ENCODE assay signal across 8 cellular contexts in genomic region chr20:6122111-6122872, GRCh38. TPM values are rescaled to one million over a fixed set of nuclear protein-coding genes. Genes with fewer than 3 reads are reported as not detected.
DNase-seq lines count a peak whose midpoint lies in the region; ATAC-seq and TF ChIP-seq lines count a peak whose summit lies in the region.

No MANE protein-coding gene starts in this region.

- H3K4me3 ChIP-seq in BLaER1 (peak overlapping the region; percentile 75), HCT116 (replicated peaks in 1 of 2; ENCODE audit: low read depth in 1 of 2, low read length in 2 of 2) (peak overlapping the region; percentile 81 to 82), RWPE2 (ENCODE audit: severe bottlenecking) (peak overlapping the region; percentile 53), fibroblast of pulmonary artery (replicated peaks; ENCODE audit: low read depth, low read length) (peak overlapping the region; percentile 60)

- CTCF ChIA-PET in HCT116 (lab: Charles Lee): no interaction called here

- no peak for TF ChIP-seq POLR2A in HCT116 (IDR thresholded peaks at IDR 0.05; ENCODE audit: borderline replicate concordance, extremely low read depth, insufficient read depth, insufficient read length)

- no peak for DNase-seq in HCT116 (ENCODE audit: low read depth, low spot score)
- DNase-seq in RWPE2 (ENCODE audit: low spot score): peak; percentile 72
- peak; percentile 69 for DNase-seq in fibroblast of pulmonary artery (ENCODE audit: low read depth)
- DNase-seq in omental fat pad (ENCODE audit: low spot score): no peak
- no peak for DNase-seq in NCI-H2196 treated with DMSO at 0.1 percent for 48 hours (lab: John Stamatoyannopoulos, UW; ENCODE audit: unreplicated experiment)
- DNase-seq in NCI-H187 (lab: John Stamatoyannopoulos, UW): no peak

- POLR2A ChIA-PET in HCT116 (lab: Charles Lee): interaction anchor here (0.6 to 1.4 kb wide), 4 partner anchors 11 to 593 kb away, joined by 3 to 4 read pairs (median 4); no protein-coding TSS in a partner anchor

- ATAC-seq in HCT116 (peak; percentile 49), RWPE2 (ENCODE audit: low read depth) (peak; percentile 32), omental fat pad (ENCODE audit: low FRiP score) (peak; percentile 68), GM18909 (IDR thresholded peaks at IDR 0.05; ENCODE audit: poor library complexity, unreplicated experiment) (no peak)

- peaks cover 29% of the 10 kb centered on the region for H3K4me1 ChIP-seq in BLaER1
- H3K4me1 ChIP-seq in HCT116 (ENCODE audit: control insufficient read depth in 1 of 2, insufficient read depth in 2 of 2, low read length in 2 of 2): peaks cover 19 to 34% of the 10 kb centered on the region in 2 experiments
- H3K4me1 ChIP-seq in RWPE2 (ENCODE audit: insufficient read depth, poor library complexity, severe bottlenecking): peaks cover 22% of the 10 kb centered on the region

- no peak overlapping the region for H2AFZ ChIP-seq in HCT116 (ENCODE audit: low read depth, low read length, poor library complexity, severe bottlenecking)

- H3K4me2 ChIP-seq in BLaER1: peak overlapping the region; percentile 88
- peak overlapping the region; percentile 90 for H3K4me2 ChIP-seq in HCT116 (ENCODE audit: low read length)

- H3K27ac ChIP-seq in BLaER1 (peak overlapping the region; percentile 84), HCT116 (ENCODE audit: low read depth, low read length) (peak overlapping the region; percentile 92), RWPE2 (ENCODE audit: poor library complexity, severe bottlenecking) (peak overlapping the region; percentile 95)

- H3K9me3 ChIP-seq in BLaER1 (no peaks in the 10 kb centered on the region), HCT116 (ENCODE audit: control insufficient read depth in 1 of 2, insufficient read depth in 1 of 2, low read depth in 1 of 2, low read length in 2 of 2) (no peaks in the 10 kb centered on the region), RWPE2 (ENCODE audit: severe bottlenecking) (no peaks in the 10 kb centered on the region)

- no peak for TF ChIP-seq RAD21 in HCT116 (IDR thresholded peaks at IDR 0.05; ENCODE audit: low read depth)

- no peaks in the 10 kb centered on the region for H4K20me1 ChIP-seq in BLaER1
- no peaks in the 10 kb centered on the region for H4K20me1 ChIP-seq in HCT116 (ENCODE audit: insufficient read depth)

- RAD21 ChIA-PET in HCT116 (lab: Charles Lee; ENCODE audit: low non-redundant PET in 1 of 2, low total read pairs in 2 of 2, uncharacterized antibody in 2 of 2, unreplicated experiment in 2 of 2): interaction anchor here in 1 of 2 experiments (0.6 kb wide), 1 partner anchor 552 kb away, joined by 3 read pairs; no protein-coding TSS in a partner anchor

- peaks cover 24% of the 10 kb centered on the region for H3K79me2 ChIP-seq in HCT116 (ENCODE audit: insufficient read depth, low read length)

- intact Hi-C loops in HCT116 (cut with micrococcal nuclease): no loop called here

- no TSS peak for BruUV-seq in HCT116 (replicated peaks; lab: Mats Ljungman, UMichigan)

- H3K27me3 ChIP-seq in BLaER1 (0 out of 2 replicates have a peak, but pooled peaks cover 4% of the 10 kb centered on the region), HCT116 (ENCODE audit: insufficient read depth, low read length) (no peaks in the 10 kb centered on the region), RWPE2 (ENCODE audit: insufficient read depth, poor library complexity, severe bottlenecking) (no peaks in the 10 kb centered on the region)

- no peaks in the 10 kb centered on the region for H3K9me2 ChIP-seq in HCT116 (ENCODE audit: insufficient read depth)

- H3K9ac ChIP-seq in BLaER1 (peak overlapping the region; percentile 80), HCT116 (ENCODE audit: low read length) (peak overlapping the region; percentile 82)

- H3K36me3 ChIP-seq in BLaER1 (peaks cover 11% of the 10 kb centered on the region), HCT116 (ENCODE audit: control insufficient read depth in 1 of 2, insufficient read depth in 2 of 2, low read length in 2 of 2) (peaks cover 6 to 16% of the 10 kb centered on the region in 2 experiments; a peak in 3 of 4 replicates), RWPE2 (ENCODE audit: low read depth) (peaks cover 36% of the 10 kb centered on the region)

- TF ChIP-seq CTCF in HCT116 (IDR thresholded peaks at IDR 0.05 in 2 of 3, conservative IDR thresholded peaks at IDR 0.05 in 1 of 3; ENCODE audit: borderline replicate concordance in 1 of 3, insufficient read depth in 1 of 3, low read depth in 2 of 3, low read length in 2 of 3) (no peak), RWPE2 (IDR thresholded peaks at IDR 0.05; ENCODE audit: poor library complexity, severe bottlenecking) (no peak), fibroblast of pulmonary artery (IDR thresholded peaks at IDR 0.05; ENCODE audit: low read length, missing control alignments) (no peak), omental fat pad (IDR thresholded peaks at IDR 0.05) (no peak)

TF ChIP-seq in HCT116, 20 proteins besides CTCF, POLR2A, EP300 and RAD21:
- TF ChIP-seq TCF7L2 (IDR thresholded peaks at IDR 0.05; ENCODE audit: borderline replicate concordance, extremely low read depth, insufficient read depth, insufficient read length): no peak
- peak; percentile 56; the same call in 1 of the 2 replicates for TF ChIP-seq MAX (IDR thresholded peaks at IDR 0.05)
- no peak for TF ChIP-seq EGR1 (IDR thresholded peaks at IDR 0.05; ENCODE audit: low read depth)
- no peak for TF ChIP-seq YY1 (IDR thresholded peaks at IDR 0.05; ENCODE audit: extremely low read depth, insufficient replicate concordance, low read depth, low read length)

RNA-seq across cellular contexts. Expression of gene FERMT1, which starts 0.5 kb away (rescaled TPM):
- total RNA-seq in HCT116 (2021; ENCODE audit: unreplicated experiment) (34.9 TPM), omental fat pad (1 to 10 TPM in 3 of 4 donors, under 1 TPM in 1; 0.84 to 1.6 (median 1.2) TPM)
- polyA plus RNA-seq in HCT116 (2012): 17.0 and 25.4 TPM in 2 replicates

Comparison
In these comparisons a context has a peak if more than half of its experiments do, and no peak if none do; other contexts are left out.
1. DNase-seq: peak in RWPE2 (single experiment) and fibroblast of pulmonary artery (single experiment); none in HCT116 (single experiment), omental fat pad (single experiment), NCI-H2196 treated with DMSO at 0.1 percent for 48 hours (single experiment) and NCI-H187 (0 of 2).
2. RNA of gene FERMT1, which starts 0.5 kb away (total RNA-seq): 34.9 TPM in HCT116 (single experiment); 0.84 to 1.6 TPM in omental fat pad; every median in the first group is over 10 times any median in the second.
3. Peak in every context shown above with its lines, with median percentiles within 50 percentile points of each other: H3K27ac ChIP-seq and H3K4me3 ChIP-seq.